In the genomic region with DNA sequence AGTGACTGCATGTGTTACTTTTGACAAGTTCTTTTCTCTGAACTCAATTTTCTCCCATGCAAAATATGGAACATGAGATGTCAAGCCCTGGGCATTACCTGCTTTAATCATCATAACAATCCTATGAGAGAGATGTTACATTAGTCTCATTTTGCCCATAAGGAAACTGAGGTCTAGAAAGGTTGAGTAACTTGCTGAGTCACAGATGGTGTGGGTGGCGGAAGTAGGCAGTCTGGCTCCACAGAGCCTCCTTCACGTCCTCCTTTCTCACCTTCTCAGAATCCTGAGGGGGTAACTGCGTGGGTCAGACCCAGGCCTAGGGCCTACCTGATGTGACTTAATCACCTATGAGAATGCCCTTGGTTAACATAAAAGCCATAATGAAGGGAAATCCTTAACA, we compare ENCODE assay signal across 15 cellular contexts. TPM values are rescaled to one million over a fixed set of nuclear protein-coding genes. Genes with fewer than 3 reads are reported as not detected.
DNase-seq lines count a peak whose midpoint lies in the region; ATAC-seq and TF ChIP-seq lines count a peak whose summit lies in the region.
"Had no signal": no experiment of that assay in that cellular context is flagged by ENCODE, and none has a peak within 500 bp of the region (broad histone marks: within the 10 kb centered on the region; RNA-seq: fewer than 3 reads in every experiment).

No MANE protein-coding gene starts in this region.

- H3K9me3 ChIP-seq in mammary epithelial cell (replicated peaks; ENCODE audit: insufficient read depth, low read length), result no peaks in the 10 kb centered on the region
- H3K9me3 ChIP-seq in psoas muscle, result no peaks in the 10 kb centered on the region
- H3K9me3 ChIP-seq in vagina, result no peaks in the 10 kb centered on the region

- H3K27ac ChIP-seq in HL-60 (replicated peaks) (no peak overlapping the region), mammary epithelial cell (ENCODE audit: insufficient read depth, low read depth, low read length) (peak overlapping the region; percentile 58), psoas muscle (peak overlapping the region; percentile 77), vagina (no peak overlapping the region)
- H3K27ac ChIP-seq: WERI-Rb-1 had no signal

- BruUV-seq in mammary epithelial cell (replicated peaks; lab: Mats Ljungman, UMichigan), result no TSS peak

- H2AFZ ChIP-seq in mammary epithelial cell (ENCODE audit: low read depth, low read length), result peak overlapping the region; percentile 67

- peaks cover 26% of the 10 kb centered on the region for H3K4me1 ChIP-seq in mammary epithelial cell (ENCODE audit: insufficient read depth, low read length)
- H3K4me1 ChIP-seq in psoas muscle, result peaks cover 96% of the 10 kb centered on the region
- H3K4me1 ChIP-seq in vagina, result peaks cover 20% of the 10 kb centered on the region

- intact Hi-C loops in activated CD4-positive, alpha-beta T cell treated with anti-CD3 and anti-CD28 coated beads for 36 hours (cut with DNase I, micrococcal nuclease), result no loop called here
- intact Hi-C loops in mammary epithelial cell (cut with micrococcal nuclease) (no loop called here), psoas muscle (cut with DNase I) (no loop called here), vagina (cut with DNase I) (loop anchor here (10.0 kb wide), 1 partner anchor 52 kb away; the partner anchor contains the start of gene TMTC1)

- in situ Hi-C loops in mammary epithelial cell (cut with MboI; ENCODE audit: low sequenced_read_pairs in 2 of 2), result no loop called here

- peak overlapping the region; percentile 53 for H3K4me2 ChIP-seq in mammary epithelial cell (ENCODE audit: insufficient read depth, low read depth, low read length)

- H3K79me2 ChIP-seq in mammary epithelial cell (ENCODE audit: insufficient read depth, low read length), result peaks cover 7% of the 10 kb centered on the region

- ATAC-seq in activated CD4-positive, alpha-beta T cell treated with anti-CD3 and anti-CD28 coated beads for 36 hours, result no peak
- ATAC-seq in psoas muscle (no peak), HG02588 (IDR thresholded peaks at IDR 0.05; ENCODE audit: unreplicated experiment) (no peak), HG02623 (IDR thresholded peaks at IDR 0.05; ENCODE audit: unreplicated experiment) (no peak)

- no peaks in the 10 kb centered on the region for H3K9me3 Mint-ChIP-seq in activated CD4-positive, alpha-beta T cell treated with anti-CD3 and anti-CD28 coated beads for 36 hours (ENCODE audit: low read depth)

- POLR2A ChIA-PET in activated CD4-positive, alpha-beta T cell treated with anti-CD3 and anti-CD28 coated beads for 36 hours (lab: Charles Lee), result no interaction called here

- no peak overlapping the region for H3K4me3 Mint-ChIP-seq in activated CD4-positive, alpha-beta T cell treated with anti-CD3 and anti-CD28 coated beads for 36 hours
- H3K4me3 Mint-ChIP-seq: central memory CD8-positive, alpha-beta T cell; naive B cell had no signal

- no peak overlapping the region for H3K4me3 ChIP-seq in HL-60 (replicated peaks; ENCODE audit: insufficient read depth, low read length)
- H3K4me3 ChIP-seq in mammary epithelial cell (replicated peaks in 1 of 3; ENCODE audit: insufficient read depth in 1 of 3, low read depth in 2 of 3, low read length in 3 of 3), result no peak overlapping the region
- no peak overlapping the region for H3K4me3 ChIP-seq in psoas muscle
- H3K4me3 ChIP-seq in vagina, result no peak overlapping the region

- no peak for TF ChIP-seq POLR2A in vagina (IDR thresholded peaks at IDR 0.05)

- peaks cover 2% of the 10 kb centered on the region for H3K4me1 Mint-ChIP-seq in activated CD4-positive, alpha-beta T cell treated with anti-CD3 and anti-CD28 coated beads for 36 hours
- H3K4me1 Mint-ChIP-seq: central memory CD8-positive, alpha-beta T cell; naive B cell had no signal

- no peaks in the 10 kb centered on the region for H3K27me3 ChIP-seq in HL-60 (ENCODE audit: insufficient read depth, poor library complexity, severe bottlenecking)
- no peaks in the 10 kb centered on the region for H3K27me3 ChIP-seq in mammary epithelial cell (ENCODE audit: insufficient read depth, low read length)
- H3K27me3 ChIP-seq in psoas muscle (ENCODE audit: insufficient read depth in 3 of 3, low read length in 2 of 3), result no peaks in the 10 kb centered on the region
- no peaks in the 10 kb centered on the region for H3K27me3 ChIP-seq in vagina

- peak overlapping the region; percentile 5 for H3K9ac ChIP-seq in mammary epithelial cell (ENCODE audit: insufficient read depth, low read length)

- no peak overlapping the region for H3K27ac Mint-ChIP-seq in activated CD4-positive, alpha-beta T cell treated with anti-CD3 and anti-CD28 coated beads for 36 hours
- H3K27ac Mint-ChIP-seq: activated naive CD4-positive, alpha-beta T cell treated with anti-CD3 and anti-CD28 coated beads, Interleukin-2, amount 50 U/mL, for 72 hours; naive B cell had no signal

- 10% methylated on average over 3 of the region's 3 CpGs for WGBS in mammary epithelial cell (ENCODE audit: low coverage, missing lambda C conversion rate)
- WGBS in psoas muscle, 3 donors, result 74 to 95% (median 82%) methylated on average over 3 of the region's 3 CpGs

- TF ChIP-seq CTCF in HL-60 (IDR thresholded peaks at IDR 0.05; ENCODE audit: insufficient read depth, low read length) (no peak), mammary epithelial cell (conservative IDR thresholded peaks at IDR 0.05 in 1 of 2, IDR thresholded peaks at IDR 0.05 in 1 of 2; ENCODE audit: extremely low read depth in 1 of 2, insufficient read depth in 1 of 2, low read depth in 1 of 2, low read length in 2 of 2) (no peak), psoas muscle (IDR thresholded peaks at IDR 0.05) (no peak), vagina (IDR thresholded peaks at IDR 0.05) (no peak)

- no peaks in the 10 kb centered on the region for H3K36me3 Mint-ChIP-seq in activated CD4-positive, alpha-beta T cell treated with anti-CD3 and anti-CD28 coated beads for 36 hours (ENCODE audit: low read depth)
- H3K36me3 Mint-ChIP-seq: activated naive CD4-positive, alpha-beta T cell treated with anti-CD3 and anti-CD28 coated beads, Interleukin-2, amount 50 U/mL, for 72 hours; naive B cell had no signal

- peaks cover 7% of the 10 kb centered on the region for H3K27me3 Mint-ChIP-seq in activated CD4-positive, alpha-beta T cell treated with anti-CD3 and anti-CD28 coated beads for 36 hours
- H3K27me3 Mint-ChIP-seq: central memory CD8-positive, alpha-beta T cell; naive B cell had no signal

- H3K36me3 ChIP-seq in mammary epithelial cell (ENCODE audit: insufficient read depth, low read length) (peaks cover 4% of the 10 kb centered on the region), psoas muscle (ENCODE audit: insufficient read depth in 1 of 2, low read depth in 1 of 2) (no peaks in the 10 kb centered on the region), vagina (no peaks in the 10 kb centered on the region)
- H3K36me3 ChIP-seq: WERI-Rb-1 had no signal

- no peaks in the 10 kb centered on the region for H4K20me1 ChIP-seq in mammary epithelial cell (ENCODE audit: insufficient read depth, low read length)

- dilution Hi-C loops in mammary epithelial cell (cut with HindIII; ENCODE audit: low sequenced_read_pairs), result no loop called here

- CTCF ChIA-PET in activated CD4-positive, alpha-beta T cell treated with anti-CD3 and anti-CD28 coated beads for 36 hours (lab: Charles Lee), result no interaction called here
- CTCF ChIA-PET in mammary epithelial cell (lab: Charles Lee; ENCODE audit: low non-redundant PET), result no interaction called here

- peak; percentile 14 for DNase-seq in activated CD4-positive, alpha-beta T cell treated with anti-CD3 and anti-CD28 coated beads for 36 hours
- DNase-seq in activated CD4-positive, alpha-beta T cell treated with anti-CD3 and anti-CD28 coated beads for 4 hours, result no peak
- DNase-seq in HL-60 (ENCODE audit: low read depth in 1 of 2, low spot score in 1 of 2) (peak; percentile 15 to 26), mammary epithelial cell (peak; percentile 76), psoas muscle (no peak), vagina (ENCODE audit: extremely low spot score in 2 of 2) (no peak)
- DNase-seq: activated CD8-positive, alpha-beta memory T cell treated with anti-CD3 and anti-CD28 coated beads, Interleukin-2, amount 50 U/mL, for 48 hours; glutamatergic neuron; naive B cell; stimulated activated naive CD4-positive, alpha-beta T cell; WERI-Rb-1 had no signal

RNA-seq across cellular contexts. Expression of gene TMTC1, which starts 50.7 kb away (rescaled TPM):
- total RNA-seq in activated CD4-positive, alpha-beta T cell treated with anti-CD3 and anti-CD28 coated beads for 36 hours, result under 1 TPM; 0.04 to 0.30 TPM
- total RNA-seq in mammary epithelial cell (100 to 1,000 TPM in 1 of 2 donors, 10 to 100 TPM in 1; 46.1 to 106 TPM), psoas muscle (10 to 100 TPM; 30.4 to 45.8 (median 39.5) TPM), vagina (63.8 TPM)
- polyA plus RNA-seq in mammary epithelial cell (29.4 TPM), psoas muscle (10 to 100 TPM; 15.8 to 29.8 (median 24.7) TPM)
- 46.9 TPM for polyA minus RNA-seq in mammary epithelial cell
- total RNA-seq: activated naive CD4-positive, alpha-beta T cell treated with anti-CD3 and anti-CD28 coated beads, Interleukin-2, amount 50 U/mL, for 72 hours had no signal

Comparison
In these comparisons a context has a peak if more than half of its experiments do, and no peak if none do; other contexts are left out.
1. DNase-seq: peak in activated CD4-positive, alpha-beta T cell treated with anti-CD3 and anti-CD28 coated beads for 36 hours (single experiment), HL-60 (2 of 2) and mammary epithelial cell (single experiment); none in activated CD4-positive, alpha-beta T cell treated with anti-CD3 and anti-CD28 coated beads for 4 hours (0 of 2), psoas muscle (0 of 2) and vagina (0 of 2).
2. H3K27ac ChIP-seq: peak in mammary epithelial cell (single experiment) and psoas muscle (single experiment); none in HL-60 (single experiment) and vagina (single experiment).
3. RNA of gene TMTC1, which starts 50.7 kb away (total RNA-seq): 46.1 to 106 TPM in mammary epithelial cell, 63.8 TPM in vagina (single experiment) and 30.4 to 45.8 TPM in psoas muscle; 0.04 to 0.30 TPM in activated CD4-positive, alpha-beta T cell treated with anti-CD3 and anti-CD28 coated beads for 36 hours; every median in the first group is over 10 times any median in the second.